In the genomic region with DNA sequence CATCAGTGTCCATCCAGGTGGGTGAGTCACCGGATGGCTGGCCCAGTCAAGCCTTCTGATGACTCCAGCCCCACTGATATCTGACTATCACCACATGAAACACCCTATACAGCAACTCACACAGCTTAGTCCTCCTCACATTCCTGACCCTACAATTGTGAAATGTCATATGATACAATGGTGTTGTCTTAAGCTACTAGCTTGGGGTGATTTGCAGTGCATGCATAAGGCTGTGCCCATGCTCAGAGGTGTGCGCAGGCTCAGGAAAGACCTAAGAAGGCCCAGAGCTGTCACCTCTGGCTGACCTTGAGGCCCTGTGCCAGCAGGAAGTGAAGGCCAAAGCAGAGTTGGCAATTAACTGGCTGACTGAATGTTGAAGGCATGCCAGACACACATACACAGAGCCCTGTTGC, we compare ENCODE assay signal across 8 cellular contexts. TPM values are rescaled to one million over a fixed set of nuclear protein-coding genes. Genes with fewer than 3 reads are reported as not detected.
A peak's percentile ranks its signal among the peaks of the same experiment; 100 is the strongest.
DNase-seq lines count a peak whose midpoint lies in the region; ATAC-seq and TF ChIP-seq lines count a peak whose summit lies in the region.

No MANE protein-coding gene starts in this region.

- H3K4me1 Mint-ChIP-seq in natural killer cell: peaks cover 47 to 61% of the 10 kb centered on the region in 2 donors

- H3K4me3 ChIP-seq in cardiac fibroblast (replicated peaks in 1 of 2; ENCODE audit: low read depth in 2 of 2, low read length in 2 of 2): no peak overlapping the region
- H3K4me3 ChIP-seq in colonic mucosa: no peak overlapping the region

- H3K36me3 ChIP-seq in colonic mucosa: no peaks in the 10 kb centered on the region

- intact Hi-C loops in natural killer cell (cut with micrococcal nuclease): no loop called here
- intact Hi-C loops in colonic mucosa (cut with DNase I): no loop called here

- no peak overlapping the region for H3K9ac ChIP-seq in colonic mucosa (ENCODE audit: low read depth in 2 of 2, low read length in 2 of 2)

- no peaks in the 10 kb centered on the region for H3K27me3 Mint-ChIP-seq in natural killer cell (ENCODE audit: low read depth in 2 of 2)

- peak overlapping the region; percentile 84 to 95 for H3K27ac Mint-ChIP-seq in natural killer cell

- no peak for ATAC-seq in natural killer cell
- ATAC-seq in GM21619 (IDR thresholded peaks at IDR 0.05; ENCODE audit: unreplicated experiment): no peak

- no peaks in the 10 kb centered on the region for H3K36me3 Mint-ChIP-seq in natural killer cell

- TF ChIP-seq CTCF in cardiac fibroblast (IDR thresholded peaks at IDR 0.05; ENCODE audit: low read depth, low read length) (no peak), natural killer cell (IDR thresholded peaks at IDR 0.05) (no peak), GM20000 (IDR thresholded peaks at IDR 0.05; ENCODE audit: extremely low read depth, missing control alignments) (no peak), colonic mucosa (IDR thresholded peaks at IDR 0.05) (no peak)

- H3K9me3 Mint-ChIP-seq in natural killer cell: no peaks in the 10 kb centered on the region

- H3K9me3 ChIP-seq in colonic mucosa: no peaks in the 10 kb centered on the region

- no peaks in the 10 kb centered on the region for H3K27me3 ChIP-seq in colonic mucosa

- H3K4me3 Mint-ChIP-seq in natural killer cell: peak overlapping the region; percentile 42

- DNase-seq in EL (peak; percentile 11), MV-4-11 (lab: John Stamatoyannopoulos, UW) (peak; percentile 28), cardiac fibroblast (ENCODE audit: low read depth in 2 of 2) (peak; percentile 12 to 54), natural killer cell (no peak), GM20000 (ENCODE audit: low spot score) (no peak), T1000 (lab: John Stamatoyannopoulos, UW) (no peak), colonic mucosa (no peak)

- no peak overlapping the region for H3K27ac ChIP-seq in colonic mucosa

- peaks cover 2% of the 10 kb centered on the region for H3K4me1 ChIP-seq in colonic mucosa

RNA-seq across cellular contexts. Expression of a gene that starts 21.5 kb away (rescaled TPM):
- total RNA-seq in natural killer cell (100 to 1,000 TPM; 354 to 448 (median 420) TPM), colonic mucosa (10 to 100 TPM; 14.7 to 19.0 TPM)

Comparison
In these comparisons a context has a peak if more than half of its experiments do, and no peak if none do; other contexts are left out.
1. DNase-seq: peak in EL (single experiment), MV-4-11 (single experiment) and cardiac fibroblast (2 of 2); none in natural killer cell (single experiment), GM20000 (single experiment), T1000 (single experiment) and colonic mucosa (single experiment).
2. RNA of a gene that starts 21.5 kb away (total RNA-seq): 354 to 448 TPM in natural killer cell; 14.7 to 19.0 TPM in colonic mucosa; every median in the first group is over 10 times any median in the second.